In the genomic region with DNA sequence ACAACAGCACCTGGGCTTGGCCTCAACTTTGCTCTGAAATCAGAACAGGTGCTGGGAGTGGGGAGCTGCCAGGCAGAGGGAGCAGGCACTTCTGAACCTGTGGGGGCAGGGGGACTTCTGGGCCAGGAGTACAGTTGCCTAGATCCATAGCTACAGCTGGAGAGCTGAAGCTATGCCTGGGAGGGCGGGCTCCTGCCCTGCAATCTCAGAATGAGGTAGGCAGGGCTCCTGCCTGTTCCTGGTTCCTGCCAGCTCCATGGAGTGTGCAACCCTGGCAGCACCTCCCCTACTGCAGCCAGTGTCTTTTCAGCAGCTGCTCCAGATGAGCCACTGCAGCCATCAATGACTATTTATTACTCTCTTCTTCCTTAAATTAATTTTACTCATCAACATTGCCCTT, we compare ENCODE assay signal across 5 cellular contexts.
"Had no signal": no experiment of that assay in that cellular context is flagged by ENCODE, and none has a peak within 500 bp of the region (broad histone marks: within the 10 kb centered on the region; RNA-seq: fewer than 3 reads in every experiment).

No MANE protein-coding gene starts in this region.

- H3K36me3 Mint-ChIP-seq: IgD-negative memory B cell had no signal

- DNase-seq: IMR-90, KBM-7 had no signal

- H3K4me3 ChIP-seq: K562 had no signal

- H3K4me3 Mint-ChIP-seq: IgD-negative memory B cell had no signal

- H3K27me3 Mint-ChIP-seq: IgD-negative memory B cell had no signal

- H3K27ac Mint-ChIP-seq: IgD-negative memory B cell had no signal

- H3K4me1 Mint-ChIP-seq: IgD-negative memory B cell had no signal

- H3K27ac ChIP-seq: HL-60 had no signal
